In the genomic region with DNA sequence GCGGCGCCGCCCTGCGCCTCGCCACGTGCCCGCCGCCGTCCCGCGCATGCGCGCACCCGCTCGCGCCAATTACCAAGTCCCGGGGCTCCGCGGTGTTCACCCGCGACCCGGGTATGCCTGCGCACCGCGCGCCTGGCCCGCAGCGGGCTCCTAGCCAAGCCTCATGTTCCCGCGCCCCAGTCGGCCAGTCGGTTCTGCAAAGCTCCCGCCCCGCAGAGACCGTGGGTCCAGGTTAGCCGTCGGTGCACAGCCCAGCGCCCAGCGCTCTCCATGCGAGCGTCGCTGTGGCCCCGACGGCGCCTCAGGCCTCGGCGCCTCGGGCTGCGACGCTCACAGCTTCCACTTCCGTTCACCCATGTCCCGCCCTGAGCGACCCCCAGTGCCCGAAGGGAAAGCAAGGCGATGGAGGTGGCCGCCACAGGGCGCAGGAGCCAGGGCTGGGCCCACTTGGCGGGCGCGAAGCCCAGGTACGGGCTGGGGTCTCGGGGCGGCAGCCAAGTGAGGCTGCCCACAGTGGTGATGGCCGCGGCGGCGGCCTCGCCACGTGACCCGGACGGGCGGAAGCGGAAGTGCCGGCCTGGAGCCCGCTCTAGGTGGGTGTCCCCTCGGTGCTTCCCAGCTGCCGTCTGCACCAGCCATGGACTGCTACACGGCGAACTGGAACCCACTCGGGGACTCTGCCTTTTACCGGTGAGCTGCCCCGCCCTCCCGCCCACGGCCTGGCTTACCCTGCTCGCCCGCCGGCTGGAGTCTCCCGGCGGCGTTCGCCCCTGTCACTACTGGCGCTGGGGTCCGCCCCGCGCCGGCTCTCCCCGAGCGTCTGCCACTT, we compare ENCODE assay signal across 8 cellular contexts. TPM values are rescaled to one million over a fixed set of nuclear protein-coding genes. Genes with fewer than 3 reads are reported as not detected.
DNase-seq lines count a peak whose midpoint lies in the region; ATAC-seq and TF ChIP-seq lines count a peak whose summit lies in the region.

A gene with protein sequence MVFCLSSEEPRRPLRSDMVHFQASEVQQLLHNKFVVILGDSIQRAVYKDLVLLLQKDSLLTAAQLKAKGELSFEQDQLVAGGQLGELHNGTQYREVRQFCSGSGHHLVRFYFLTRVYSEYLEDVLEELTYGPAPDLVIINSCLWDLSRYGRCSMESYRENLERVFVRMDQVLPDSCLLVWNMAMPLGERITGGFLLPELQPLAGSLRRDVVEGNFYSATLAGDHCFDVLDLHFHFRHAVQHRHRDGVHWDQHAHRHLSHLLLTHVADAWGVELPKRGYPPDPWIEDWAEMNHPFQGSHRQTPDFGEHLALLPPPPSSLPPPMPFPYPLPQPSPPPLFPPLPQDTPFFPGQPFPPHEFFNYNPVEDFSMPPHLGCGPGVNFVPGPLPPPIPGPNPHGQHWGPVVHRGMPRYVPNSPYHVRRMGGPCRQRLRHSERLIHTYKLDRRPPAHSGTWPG (minus strand): TSS at position 518 of the 829 bp plus-strand sequence. CDS start 743 bp downstream, outside the sequence.
Gene VPS16, plus strand, starts transcription at position 608 of the 829 bp plus-strand sequence. Its CDS starts 30 bp downstream, at position 638.

- DNase-seq in GM13977 (ENCODE audit: low spot score): peak; percentile 98
- peak; percentile 92 for DNase-seq in NCI-H146 (lab: John Stamatoyannopoulos, UW)
- DNase-seq in T-helper 2 cell treated with Interferon-gamma antibody and Interleukin-4, amounts not matched to agents 5 μg/mL and 100 μg/mL, for 36 hours (ENCODE audit: low spot score): peak; percentile 90
- DNase-seq in ascending aorta (ENCODE audit: low spot score in 2 of 2): peak; percentile 37 to 92
- peak; percentile 94 for DNase-seq in hepatocyte (ENCODE audit: low spot score)
- peak; percentile 95 for DNase-seq in retina
- DNase-seq in OCI-M2 (lab: John Stamatoyannopoulos, UW; ENCODE audit: unreplicated experiment): no peak

- peak within 1 kb of the TSS; percentile 100 for H2AFZ ChIP-seq in hepatocyte

- H3K4me1 Mint-ChIP-seq in T-helper 2 cell treated with Interferon-gamma antibody and Interleukin-4, amounts not matched to agents 5 μg/mL and 100 μg/mL, for 36 hours (ENCODE audit: low read depth): peaks cover 17% of the 10 kb centered on the region

- no peaks in the 10 kb centered on the region for H3K36me3 ChIP-seq in ascending aorta
- H3K36me3 ChIP-seq in hepatocyte (replicated peaks; ENCODE audit: insufficient read depth, low read depth): no peaks in the 10 kb centered on the region

- H4K20me1 ChIP-seq in hepatocyte (ENCODE audit: insufficient read depth, poor library complexity, severe bottlenecking): no peaks in the 10 kb centered on the region

- peak; percentile 95 for ATAC-seq in HG02798 (IDR thresholded peaks at IDR 0.05; ENCODE audit: poor library complexity, unreplicated experiment)

- 20% methylated on average over 55 of the region's 98 CpGs for WGBS in hepatocyte (ENCODE audit: low lambda C conversion rate, missing lambda C conversion rate)

- peak within 1 kb of the TSS; percentile 99 for H3K4me2 ChIP-seq in hepatocyte

- H3K27me3 ChIP-seq in ascending aorta (no peaks in the 10 kb centered on the region), hepatocyte (no peaks in the 10 kb centered on the region)

- H3K9me3 Mint-ChIP-seq in T-helper 2 cell treated with Interferon-gamma antibody and Interleukin-4, amounts not matched to agents 5 μg/mL and 100 μg/mL, for 36 hours: no peaks in the 10 kb centered on the region

- no peaks in the 10 kb centered on the region for H3K9me2 ChIP-seq in hepatocyte (replicated peaks; ENCODE audit: insufficient read depth)

- H3K27ac ChIP-seq in ascending aorta: peak within 1 kb of the TSS; percentile 86 to 89
- H3K27ac ChIP-seq in hepatocyte: peak within 1 kb of the TSS; percentile 97

- intact Hi-C loops in ascending aorta (cut with DNase I): loop anchor here (1.0 to 10.0 kb wide), 5 partner anchors 33 to 204 kb away; partner anchors contain the start of genes EBF4, GNRH2, MRPS26 and NOP56

- in situ Hi-C loops in GM13977 (cut with MboI; ENCODE audit: low pct_unique_long_range_greater_than_20kb, low sequenced_read_pairs, unreplicated experiment): no loop called here

- peaks cover 17% of the 10 kb centered on the region for H3K36me3 Mint-ChIP-seq in T-helper 2 cell treated with Interferon-gamma antibody and Interleukin-4, amounts not matched to agents 5 μg/mL and 100 μg/mL, for 36 hours (ENCODE audit: low read depth)

- H3K4me3 ChIP-seq in ascending aorta (peak within 1 kb of the TSS; percentile 73 to 87), hepatocyte (peak within 1 kb of the TSS; percentile 98)

- H3K27me3 Mint-ChIP-seq in T-helper 2 cell treated with Interferon-gamma antibody and Interleukin-4, amounts not matched to agents 5 μg/mL and 100 μg/mL, for 36 hours (ENCODE audit: low read depth): no peaks in the 10 kb centered on the region

- peaks cover 5% of the 10 kb centered on the region in 2 donors for H3K4me1 ChIP-seq in ascending aorta
- H3K4me1 ChIP-seq in hepatocyte (ENCODE audit: insufficient read depth): peaks cover 15% of the 10 kb centered on the region

- peak within 1 kb of the TSS; percentile 88 for H3K4me3 Mint-ChIP-seq in T-helper 2 cell treated with Interferon-gamma antibody and Interleukin-4, amounts not matched to agents 5 μg/mL and 100 μg/mL, for 36 hours

- TF ChIP-seq CTCF in GM13977 (IDR thresholded peaks at IDR 0.05; ENCODE audit: extremely low read depth, insufficient read depth, missing control alignments): no peak
- no peak for TF ChIP-seq CTCF in ascending aorta (IDR thresholded peaks at IDR 0.05)
- TF ChIP-seq CTCF in hepatocyte (IDR thresholded peaks at IDR 0.05; ENCODE audit: poor library complexity): no peak

- H3K27ac Mint-ChIP-seq in T-helper 2 cell treated with Interferon-gamma antibody and Interleukin-4, amounts not matched to agents 5 μg/mL and 100 μg/mL, for 36 hours: peak within 1 kb of the TSS; percentile 86

- peaks cover 35% of the 10 kb centered on the region for H3K79me2 ChIP-seq in hepatocyte

- H3K9me3 ChIP-seq in ascending aorta (no peaks in the 10 kb centered on the region), hepatocyte (ENCODE audit: low read depth) (no peaks in the 10 kb centered on the region)

RNA-seq across cellular contexts. Expression of the first gene that starts in this region (rescaled TPM):
- total RNA-seq in ascending aorta: 49.7 TPM
- 36.8 and 43.0 TPM in 2 replicates for total RNA-seq in hepatocyte
- 41.2 and 54.2 TPM in 2 replicates for polyA plus RNA-seq in hepatocyte

RNA-seq across cellular contexts. Expression of gene VPS16, which starts in this region (rescaled TPM):
- 61.1 TPM for total RNA-seq in ascending aorta
- total RNA-seq in hepatocyte: 28.5 and 34.6 TPM in 2 replicates
- polyA plus RNA-seq in hepatocyte: 38.1 and 42.9 TPM in 2 replicates
